In genomic region chr1:185914089-185914488, GRCh38 we compare ENCODE assay signal across 1 cellular context.
TF ChIP-seq lines count a peak whose summit lies in the region.

No MANE protein-coding gene starts in this region.

TF ChIP-seq in GM23338, 12 proteins besides CTCF, POLR2A, EP300 and RAD21 (continued from another document):
- no peak for TF ChIP-seq ZNF462 (CRISPR knock-in tag; IDR thresholded peaks at IDR 0.05)
